In genomic region chr17:76570877-76571471, GRCh38 we compare ENCODE assay signal across 2 cellular contexts.
TF ChIP-seq lines count a peak whose summit lies in the region.

No MANE protein-coding gene starts in this region.

TF ChIP-seq in HepG2, 621 proteins besides CTCF, POLR2A, EP300 and RAD21 (continues in another document):
- TF ChIP-seq PAF1 (CRISPR knock-in tag; IDR thresholded peaks at IDR 0.05), result no peak
- TF ChIP-seq ZNF496 (CRISPR knock-in tag; IDR thresholded peaks at IDR 0.05; ENCODE audit: insufficient replicate concordance), result no peak
- TF ChIP-seq ZNF558 (CRISPR knock-in tag; IDR thresholded peaks at IDR 0.05; ENCODE audit: borderline replicate concordance), result no peak
- TF ChIP-seq TCF7 (IDR thresholded peaks at IDR 0.05; ENCODE audit: low read depth), result 0 out of 2 replicates have a peak, but pooled peaks have one; percentile 5
- no peak for TF ChIP-seq MBD4 (IDR thresholded peaks at IDR 0.05; ENCODE audit: borderline replicate concordance, low read length)
- no peak for TF ChIP-seq SNAPC4 (CRISPR knock-in tag; IDR thresholded peaks at IDR 0.05)
- TF ChIP-seq SRSF4 (IDR thresholded peaks at IDR 0.05; ENCODE audit: low read depth, low read length, poor library complexity, severe bottlenecking), result no peak
- no peak for TF ChIP-seq ZNF710 (CRISPR knock-in tag; IDR thresholded peaks at IDR 0.05; ENCODE audit: borderline replicate concordance)
- TF ChIP-seq FOXA3 (CRISPR knock-in tag; IDR thresholded peaks at IDR 0.05), result peak; percentile 44; the same call in 1 of the 2 replicates
- TF ChIP-seq ZBTB42 (CRISPR knock-in tag; IDR thresholded peaks at IDR 0.05), result no peak
- TF ChIP-seq ZNF775 (CRISPR knock-in tag; IDR thresholded peaks at IDR 0.05; ENCODE audit: borderline replicate concordance), result no peak
- no peak for TF ChIP-seq FUBP1 (CRISPR knock-in tag; IDR thresholded peaks at IDR 0.05; ENCODE audit: borderline replicate concordance)
- no peak for TF ChIP-seq ZNF557 (CRISPR knock-in tag; IDR thresholded peaks at IDR 0.05)
- TF ChIP-seq RCOR2 (CRISPR knock-in tag; IDR thresholded peaks at IDR 0.05), result 0 out of 2 replicates have a peak, but pooled peaks have one; percentile 28
- no peak for TF ChIP-seq TRAFD1 (CRISPR knock-in tag; IDR thresholded peaks at IDR 0.05; ENCODE audit: borderline replicate concordance)
- no peak for TF ChIP-seq ZSCAN31 (CRISPR knock-in tag; IDR thresholded peaks at IDR 0.05; ENCODE audit: low read depth)
- TF ChIP-seq PCBP2 (optimal IDR thresholded peaks at IDR 0.05; ENCODE audit: low read depth, low read length, poor library complexity, severe bottlenecking), result no peak
- TF ChIP-seq ZNF34 (CRISPR knock-in tag; IDR thresholded peaks at IDR 0.05; ENCODE audit: borderline replicate concordance), result no peak
- TF ChIP-seq FOXJ3 (CRISPR knock-in tag; IDR thresholded peaks at IDR 0.05; ENCODE audit: borderline replicate concordance), result no peak

TF ChIP-seq in H1, 55 proteins besides CTCF, POLR2A, EP300 and RAD21:
- TF ChIP-seq YY1 (IDR thresholded peaks at IDR 0.05; ENCODE audit: low read depth, low read length) (peak; percentile 53; the same call in 1 of the 2 replicates), CHD2 (IDR thresholded peaks at IDR 0.05; ENCODE audit: low read length) (no peak)
